Comparison of ENCODE assay signal across 1 cellular context in genomic region chr4:16250665-16251365, GRCh38.
A peak's percentile ranks its signal among the peaks of the same experiment; 100 is the strongest.
TF ChIP-seq lines count a peak whose summit lies in the region.

No MANE protein-coding gene starts in this region.

TF ChIP-seq in HepG2, 621 proteins besides CTCF, POLR2A, EP300 and RAD21 (continued from another document and continues in another):
- TF ChIP-seq ISX (CRISPR knock-in tag; conservative IDR thresholded peaks at IDR 0.05) (no peak), EHMT2 (IDR thresholded peaks at IDR 0.05; ENCODE audit: borderline replicate concordance, low read depth, low read length) (peak; percentile 47; the same call in 1 of the 2 replicates), RXRA (CRISPR knock-in tag; IDR thresholded peaks at IDR 0.05) (peak; percentile 79; the same call in 1 of the 2 replicates), ETV6 (CRISPR knock-in tag; conservative IDR thresholded peaks at IDR 0.05) (no peak), BCLAF1 (IDR thresholded peaks at IDR 0.05) (no peak), JUND (CRISPR knock-in tag; IDR thresholded peaks at IDR 0.05) (0 out of 2 replicates have a peak, but pooled peaks have one; percentile 18), MAFF (IDR thresholded peaks at IDR 0.05; ENCODE audit: low read depth, low read length) (no peak), KDM6A (CRISPR knock-in tag; IDR thresholded peaks at IDR 0.05; ENCODE audit: low read depth) (0 out of 2 replicates have a peak, but pooled peaks have one; percentile 47), ZBTB21 (CRISPR knock-in tag; IDR thresholded peaks at IDR 0.05) (no peak), ZBTB2 (CRISPR knock-in tag; IDR thresholded peaks at IDR 0.05; ENCODE audit: low read depth) (no peak), MAFK (conservative IDR thresholded peaks at IDR 0.05 in 1 of 2, IDR thresholded peaks at IDR 0.05 in 1 of 2; ENCODE audit: low read length in 2 of 2) (no peak), MAFG (CRISPR knock-in tag; IDR thresholded peaks at IDR 0.05) (no peak), ZNF737 (CRISPR knock-in tag; IDR thresholded peaks at IDR 0.05; ENCODE audit: borderline replicate concordance) (no peak), HMGXB4 (CRISPR knock-in tag; IDR thresholded peaks at IDR 0.05; ENCODE audit: borderline replicate concordance in 1 of 2, low read depth in 1 of 2) (no peak), MED1 (CRISPR knock-in tag; IDR thresholded peaks at IDR 0.05) (peak; percentile 14; the same call in 1 of the 2 replicates), ASH2L (IDR thresholded peaks at IDR 0.05; ENCODE audit: insufficient read length, low read depth, low read length) (peak; percentile 78), ZFP36L2 (CRISPR knock-in tag; IDR thresholded peaks at IDR 0.05) (no peak), GATAD1 (CRISPR knock-in tag; IDR thresholded peaks at IDR 0.05) (no peak), TBX3 (IDR thresholded peaks at IDR 0.05; ENCODE audit: borderline replicate concordance) (no peak), ZSCAN30 (CRISPR knock-in tag; IDR thresholded peaks at IDR 0.05) (no peak), ARNT (IDR thresholded peaks at IDR 0.05) (no peak), SIN3A (IDR thresholded peaks at IDR 0.05; ENCODE audit: borderline replicate concordance, low read depth, low read length) (no peak), HMGA1 (CRISPR knock-in tag; conservative IDR thresholded peaks at IDR 0.05) (no peak), SIX1 (CRISPR knock-in tag; IDR thresholded peaks at IDR 0.05; ENCODE audit: borderline replicate concordance) (no peak), FOXA1 (IDR thresholded peaks at IDR 0.05) (no peak), FOXA1 (CRISPR knock-in tag; IDR thresholded peaks at IDR 0.05) (peak; percentile 59), SKI (IDR thresholded peaks at IDR 0.05; ENCODE audit: partially characterized antibody) (peak; percentile 93), ZNF501 (CRISPR knock-in tag; IDR thresholded peaks at IDR 0.05) (no peak), CREM (IDR thresholded peaks at IDR 0.05) (peak; percentile 67; the same call in 1 of the 2 replicates), CREM (CRISPR knock-in tag; IDR thresholded peaks at IDR 0.05) (no peak), EED (CRISPR knock-in tag; IDR thresholded peaks at IDR 0.05) (no peak), NCOA2 (CRISPR knock-in tag; IDR thresholded peaks at IDR 0.05) (peak; percentile 52), FOSL2 (CRISPR knock-in tag; IDR thresholded peaks at IDR 0.05) (peak; percentile 79), SOX5 (CRISPR knock-in tag; IDR thresholded peaks at IDR 0.05; ENCODE audit: borderline replicate concordance) (peak; percentile 70; the same call in 1 of the 2 replicates), U2AF1 (optimal IDR thresholded peaks at IDR 0.05; ENCODE audit: low read depth, low read length) (no peak), SNAPC2 (CRISPR knock-in tag; IDR thresholded peaks at IDR 0.05) (no peak), DNMT3B (CRISPR knock-in tag; conservative IDR thresholded peaks at IDR 0.05) (no peak)
- TF ChIP-seq, protein P1, sequence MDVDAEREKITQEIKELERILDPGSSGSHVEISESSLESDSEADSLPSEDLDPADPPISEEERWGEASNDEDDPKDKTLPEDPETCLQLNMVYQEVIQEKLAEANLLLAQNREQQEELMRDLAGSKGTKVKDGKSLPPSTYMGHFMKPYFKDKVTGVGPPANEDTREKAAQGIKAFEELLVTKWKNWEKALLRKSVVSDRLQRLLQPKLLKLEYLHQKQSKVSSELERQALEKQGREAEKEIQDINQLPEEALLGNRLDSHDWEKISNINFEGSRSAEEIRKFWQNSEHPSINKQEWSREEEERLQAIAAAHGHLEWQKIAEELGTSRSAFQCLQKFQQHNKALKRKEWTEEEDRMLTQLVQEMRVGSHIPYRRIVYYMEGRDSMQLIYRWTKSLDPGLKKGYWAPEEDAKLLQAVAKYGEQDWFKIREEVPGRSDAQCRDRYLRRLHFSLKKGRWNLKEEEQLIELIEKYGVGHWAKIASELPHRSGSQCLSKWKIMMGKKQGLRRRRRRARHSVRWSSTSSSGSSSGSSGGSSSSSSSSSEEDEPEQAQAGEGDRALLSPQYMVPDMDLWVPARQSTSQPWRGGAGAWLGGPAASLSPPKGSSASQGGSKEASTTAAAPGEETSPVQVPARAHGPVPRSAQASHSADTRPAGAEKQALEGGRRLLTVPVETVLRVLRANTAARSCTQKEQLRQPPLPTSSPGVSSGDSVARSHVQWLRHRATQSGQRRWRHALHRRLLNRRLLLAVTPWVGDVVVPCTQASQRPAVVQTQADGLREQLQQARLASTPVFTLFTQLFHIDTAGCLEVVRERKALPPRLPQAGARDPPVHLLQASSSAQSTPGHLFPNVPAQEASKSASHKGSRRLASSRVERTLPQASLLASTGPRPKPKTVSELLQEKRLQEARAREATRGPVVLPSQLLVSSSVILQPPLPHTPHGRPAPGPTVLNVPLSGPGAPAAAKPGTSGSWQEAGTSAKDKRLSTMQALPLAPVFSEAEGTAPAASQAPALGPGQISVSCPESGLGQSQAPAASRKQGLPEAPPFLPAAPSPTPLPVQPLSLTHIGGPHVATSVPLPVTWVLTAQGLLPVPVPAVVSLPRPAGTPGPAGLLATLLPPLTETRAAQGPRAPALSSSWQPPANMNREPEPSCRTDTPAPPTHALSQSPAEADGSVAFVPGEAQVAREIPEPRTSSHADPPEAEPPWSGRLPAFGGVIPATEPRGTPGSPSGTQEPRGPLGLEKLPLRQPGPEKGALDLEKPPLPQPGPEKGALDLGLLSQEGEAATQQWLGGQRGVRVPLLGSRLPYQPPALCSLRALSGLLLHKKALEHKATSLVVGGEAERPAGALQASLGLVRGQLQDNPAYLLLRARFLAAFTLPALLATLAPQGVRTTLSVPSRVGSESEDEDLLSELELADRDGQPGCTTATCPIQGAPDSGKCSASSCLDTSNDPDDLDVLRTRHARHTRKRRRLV (CRISPR knock-in tag; IDR thresholded peaks at IDR 0.05) = no peak
- TF ChIP-seq, protein P2, sequence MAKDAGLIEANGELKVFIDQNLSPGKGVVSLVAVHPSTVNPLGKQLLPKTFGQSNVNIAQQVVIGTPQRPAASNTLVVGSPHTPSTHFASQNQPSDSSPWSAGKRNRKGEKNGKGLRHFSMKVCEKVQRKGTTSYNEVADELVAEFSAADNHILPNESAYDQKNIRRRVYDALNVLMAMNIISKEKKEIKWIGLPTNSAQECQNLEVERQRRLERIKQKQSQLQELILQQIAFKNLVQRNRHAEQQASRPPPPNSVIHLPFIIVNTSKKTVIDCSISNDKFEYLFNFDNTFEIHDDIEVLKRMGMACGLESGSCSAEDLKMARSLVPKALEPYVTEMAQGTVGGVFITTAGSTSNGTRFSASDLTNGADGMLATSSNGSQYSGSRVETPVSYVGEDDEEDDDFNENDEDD (CRISPR knock-in tag; IDR thresholded peaks at IDR 0.05; ENCODE audit: borderline replicate concordance) = no peak
- TF ChIP-seq, protein P3, sequence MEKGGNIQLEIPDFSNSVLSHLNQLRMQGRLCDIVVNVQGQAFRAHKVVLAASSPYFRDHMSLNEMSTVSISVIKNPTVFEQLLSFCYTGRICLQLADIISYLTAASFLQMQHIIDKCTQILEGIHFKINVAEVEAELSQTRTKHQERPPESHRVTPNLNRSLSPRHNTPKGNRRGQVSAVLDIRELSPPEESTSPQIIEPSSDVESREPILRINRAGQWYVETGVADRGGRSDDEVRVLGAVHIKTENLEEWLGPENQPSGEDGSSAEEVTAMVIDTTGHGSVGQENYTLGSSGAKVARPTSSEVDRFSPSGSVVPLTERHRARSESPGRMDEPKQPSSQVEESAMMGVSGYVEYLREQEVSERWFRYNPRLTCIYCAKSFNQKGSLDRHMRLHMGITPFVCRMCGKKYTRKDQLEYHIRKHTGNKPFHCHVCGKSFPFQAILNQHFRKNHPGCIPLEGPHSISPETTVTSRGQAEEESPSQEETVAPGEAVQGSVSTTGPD (CRISPR knock-in tag; IDR thresholded peaks at IDR 0.05) = no peak
- TF ChIP-seq, protein P4, sequence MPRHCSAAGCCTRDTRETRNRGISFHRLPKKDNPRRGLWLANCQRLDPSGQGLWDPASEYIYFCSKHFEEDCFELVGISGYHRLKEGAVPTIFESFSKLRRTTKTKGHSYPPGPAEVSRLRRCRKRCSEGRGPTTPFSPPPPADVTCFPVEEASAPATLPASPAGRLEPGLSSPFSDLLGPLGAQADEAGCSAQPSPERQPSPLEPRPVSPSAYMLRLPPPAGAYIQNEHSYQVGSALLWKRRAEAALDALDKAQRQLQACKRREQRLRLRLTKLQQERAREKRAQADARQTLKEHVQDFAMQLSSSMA (CRISPR knock-in tag; IDR thresholded peaks at IDR 0.05) = no peak
- TF ChIP-seq, protein P5, sequence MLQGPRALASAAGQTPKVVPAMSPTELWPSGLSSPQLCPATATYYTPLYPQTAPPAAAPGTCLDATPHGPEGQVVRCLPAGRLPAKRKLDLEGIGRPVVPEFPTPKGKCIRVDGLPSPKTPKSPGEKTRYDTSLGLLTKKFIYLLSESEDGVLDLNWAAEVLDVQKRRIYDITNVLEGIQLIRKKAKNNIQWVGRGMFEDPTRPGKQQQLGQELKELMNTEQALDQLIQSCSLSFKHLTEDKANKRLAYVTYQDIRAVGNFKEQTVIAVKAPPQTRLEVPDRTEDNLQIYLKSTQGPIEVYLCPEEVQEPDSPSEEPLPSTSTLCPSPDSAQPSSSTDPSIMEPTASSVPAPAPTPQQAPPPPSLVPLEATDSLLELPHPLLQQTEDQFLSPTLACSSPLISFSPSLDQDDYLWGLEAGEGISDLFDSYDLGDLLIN (CRISPR knock-in tag; IDR thresholded peaks at IDR 0.05; ENCODE audit: borderline replicate concordance) = no peak
- TF ChIP-seq, protein P6, sequence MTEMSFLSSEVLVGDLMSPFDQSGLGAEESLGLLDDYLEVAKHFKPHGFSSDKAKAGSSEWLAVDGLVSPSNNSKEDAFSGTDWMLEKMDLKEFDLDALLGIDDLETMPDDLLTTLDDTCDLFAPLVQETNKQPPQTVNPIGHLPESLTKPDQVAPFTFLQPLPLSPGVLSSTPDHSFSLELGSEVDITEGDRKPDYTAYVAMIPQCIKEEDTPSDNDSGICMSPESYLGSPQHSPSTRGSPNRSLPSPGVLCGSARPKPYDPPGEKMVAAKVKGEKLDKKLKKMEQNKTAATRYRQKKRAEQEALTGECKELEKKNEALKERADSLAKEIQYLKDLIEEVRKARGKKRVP (CRISPR knock-in tag; IDR thresholded peaks at IDR 0.05) = no peak
